ENCODE assay signal across 15 cellular contexts in genomic region chr14:34171431-34171830, GRCh38.
"Had no signal": no experiment of that assay in that cellular context is flagged by ENCODE, and none has a peak within 500 bp of the region (broad histone marks: within the 10 kb centered on the region; RNA-seq: fewer than 3 reads in every experiment).

No MANE protein-coding gene starts in this region.

- DNase-seq: Karpas-422, KG1, MG63, NCI-H1092, NCI-H1105 treated with DMSO at 0.1 percent for 48 hours, NCI-H1417 treated with DMSO at 0.1 percent for 48 hours, NCI-H146, NCI-H1694 treated with DMSO at 0.1 percent for 48 hours, NCI-H1930, NCI-H2081, NCI-H2107, NCI-H2227 treated with DMSO at 0.1 percent for 48 hours, NCI-H524, NCI-H774, SHP77 had no signal
